Comparison of ENCODE assay signal across 9 cellular contexts in the genomic region with DNA sequence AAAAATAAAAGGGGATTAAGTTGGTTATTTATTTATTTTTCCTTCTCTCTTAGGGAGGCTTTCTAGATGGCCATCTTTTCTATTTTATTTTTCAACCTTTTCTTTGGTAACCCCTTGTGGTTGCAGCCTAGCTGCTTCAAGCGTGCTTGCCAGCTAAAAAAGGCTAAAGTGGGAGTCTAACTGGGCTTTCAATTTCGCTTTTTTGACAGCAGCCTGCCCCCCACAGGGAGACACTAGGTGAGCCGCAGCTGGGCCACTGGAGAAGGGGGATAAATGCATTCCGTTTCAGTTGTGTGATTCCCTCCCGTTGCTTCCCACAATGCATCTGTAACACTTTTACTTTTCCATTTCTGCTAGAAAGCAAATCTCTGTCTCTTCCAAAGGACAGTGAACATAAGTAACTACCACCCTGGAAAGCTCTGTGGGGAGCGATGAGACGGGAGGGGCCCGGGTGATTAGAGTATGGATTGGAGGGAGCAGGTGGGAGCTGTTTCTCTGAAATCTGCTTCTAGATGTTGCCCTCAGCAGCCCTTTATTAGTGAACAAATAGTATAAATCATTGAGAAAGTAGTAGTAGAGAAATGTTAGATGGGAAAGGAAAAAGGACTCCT.
DNase-seq lines count a peak whose midpoint lies in the region; ATAC-seq and TF ChIP-seq lines count a peak whose summit lies in the region.
"Had no signal": no experiment of that assay in that cellular context is flagged by ENCODE, and none has a peak within 500 bp of the region (broad histone marks: within the 10 kb centered on the region; RNA-seq: fewer than 3 reads in every experiment).

No MANE protein-coding gene starts in this region.

- H3K36me3 ChIP-seq in breast epithelium = no peaks in the 10 kb centered on the region
- no peaks in the 10 kb centered on the region for H3K36me3 ChIP-seq in gastroesophageal sphincter

- ATAC-seq in HG03175 (IDR thresholded peaks at IDR 0.05; ENCODE audit: unreplicated experiment) (peak; percentile 35), gastroesophageal sphincter (no peak)

- no peaks in the 10 kb centered on the region for H3K27me3 Mint-ChIP-seq in MCF 10A (ENCODE audit: insufficient read depth, unreplicated experiment)

- H3K4me1 ChIP-seq in breast epithelium (no peaks in the 10 kb centered on the region), gastroesophageal sphincter (peaks cover 0 to 10% (median 0%) of the 10 kb centered on the region in 3 donors)

- no peaks in the 10 kb centered on the region for H3K27me3 ChIP-seq in breast epithelium
- H3K27me3 ChIP-seq in gastroesophageal sphincter = no peaks in the 10 kb centered on the region

- peaks cover 5% of the 10 kb centered on the region for H3K4me1 Mint-ChIP-seq in MCF 10A (ENCODE audit: insufficient read depth, unreplicated experiment)
- H3K4me1 Mint-ChIP-seq: CD4-positive, CD25-positive, alpha-beta regulatory T cell had no signal

- H3K9me3 ChIP-seq in breast epithelium (no peaks in the 10 kb centered on the region), gastroesophageal sphincter (no peaks in the 10 kb centered on the region)

- TF ChIP-seq CTCF in breast epithelium (IDR thresholded peaks at IDR 0.05) (no peak), MCF 10A (IDR thresholded peaks at IDR 0.05; ENCODE audit: unreplicated experiment) (no peak), gastroesophageal sphincter (IDR thresholded peaks at IDR 0.05) (peak in 2 of 4 experiments; percentile 7 to 29)

- peak overlapping the region in 2 of 3 donors; percentile 10 to 16 for H3K4me3 ChIP-seq in breast epithelium
- H3K4me3 ChIP-seq in gastroesophageal sphincter = no peak overlapping the region

- H3K27ac ChIP-seq in breast epithelium (no peak overlapping the region), gastroesophageal sphincter (peak overlapping the region in 2 of 4 donors; percentile 20 to 41)

- no peaks in the 10 kb centered on the region for H3K36me3 Mint-ChIP-seq in MCF 10A (ENCODE audit: insufficient read depth, unreplicated experiment)
- H3K36me3 Mint-ChIP-seq: CD4-positive, CD25-positive, alpha-beta regulatory T cell had no signal

- H3K27ac Mint-ChIP-seq in MCF 10A (ENCODE audit: low read depth, unreplicated experiment) = no peak overlapping the region
- H3K27ac Mint-ChIP-seq: CD4-positive, CD25-positive, alpha-beta regulatory T cell had no signal

- POLR2A ChIA-PET in MCF 10A (lab: Yijun Ruan, JAX) = interaction anchor here (2.1 kb wide), 1 partner anchor 18 kb away, joined by 5 read pairs; no protein-coding TSS in a partner anchor

- DNase-seq in breast epithelium (ENCODE audit: low spot score in 2 of 2) (no peak), MCF 10A (ENCODE audit: unreplicated experiment) (no peak), ecto neural progenitor cell (ENCODE audit: low spot score) (peak; percentile 61), smooth muscle cell of the brain vasculature (ENCODE audit: low read depth, low spot score) (peak; percentile 65), CD1c-positive myeloid dendritic cell (ENCODE audit: extremely low spot score) (no peak)
- no peak for DNase-seq in activated CD4-positive, alpha-beta T cell treated with anti-CD3 and anti-CD28 coated beads for 4 hours
- DNase-seq: CD4-positive, CD25-positive, alpha-beta regulatory T cell had no signal

- no peak for TF ChIP-seq POLR2A in breast epithelium (IDR thresholded peaks at IDR 0.05)
- TF ChIP-seq POLR2A in gastroesophageal sphincter (IDR thresholded peaks at IDR 0.05) = no peak

- no peaks in the 10 kb centered on the region for H3K9me3 Mint-ChIP-seq in MCF 10A (ENCODE audit: unreplicated experiment)

- CTCF ChIA-PET in MCF 10A (lab: Yijun Ruan, JAX) = interaction anchor here (0.9 to 1.4 kb wide), 2 partner anchors 9 to 23 kb away, joined by 3 read pairs; no protein-coding TSS in a partner anchor

- TF ChIP-seq EP300 in gastroesophageal sphincter (IDR thresholded peaks at IDR 0.05) = no peak

- WGBS in gastroesophageal sphincter (ENCODE audit: low coverage in 1 of 2), 2 donors = 16 to 44% methylated on average over 5 to 8 of the region's 8 CpGs

- BruUV-seq in MCF 10A (replicated peaks; lab: Mats Ljungman, UMichigan) = no TSS peak

- no peak overlapping the region for H3K4me3 Mint-ChIP-seq in MCF 10A (ENCODE audit: unreplicated experiment)
- H3K4me3 Mint-ChIP-seq: CD4-positive, CD25-positive, alpha-beta regulatory T cell had no signal

- intact Hi-C loops in breast epithelium (cut with DNase I; ENCODE audit: low total_unique reads) (no loop called here), MCF 10A (cut with micrococcal nuclease) (no loop called here)

Comparison
In these comparisons a context has a peak if more than half of its experiments do, and no peak if none do; other contexts are left out.
1. DNase-seq: peak in ecto neural progenitor cell (single experiment) and smooth muscle cell of the brain vasculature (single experiment); none in breast epithelium (0 of 2), MCF 10A (single experiment), CD1c-positive myeloid dendritic cell (single experiment) and activated CD4-positive, alpha-beta T cell treated with anti-CD3 and anti-CD28 coated beads for 4 hours (0 of 2).
2. H3K4me3 ChIP-seq: peak in breast epithelium (2 of 3); none in gastroesophageal sphincter (0 of 2).